In genomic region chr16:49050607-49051006, GRCh38 we compare ENCODE assay signal across 17 cellular contexts.
"Had no signal": no experiment of that assay in that cellular context is flagged by ENCODE, and none has a peak within 500 bp of the region (broad histone marks: within the 10 kb centered on the region; RNA-seq: fewer than 3 reads in every experiment).

No MANE protein-coding gene starts in this region.

- H3K27me3 Mint-ChIP-seq: activated CD8-positive, alpha-beta T cell treated with anti-CD3 and anti-CD28 coated beads for 36 hours; activated naive CD8-positive, alpha-beta T cell treated with anti-CD3 and anti-CD28 coated beads, Interleukin-2, amount 10 ng/mL, durations not matched to agents 7 days and 5 days had no signal

- H3K27me3 ChIP-seq: neutrophil had no signal

- H3K9me3 ChIP-seq: neutrophil had no signal

- ATAC-seq: activated CD8-positive, alpha-beta T cell treated with anti-CD3 and anti-CD28 coated beads for 36 hours; activated T-cell treated with anti-CD3 and anti-CD28 coated beads, Interleukin-2, amount 50 U/mL, for 72 hours had no signal

- H3K9me3 Mint-ChIP-seq: activated CD8-positive, alpha-beta T cell treated with anti-CD3 and anti-CD28 coated beads for 36 hours; endodermal cell; type B pancreatic cell had no signal

- H3K27ac Mint-ChIP-seq: activated CD8-positive, alpha-beta T cell treated with anti-CD3 and anti-CD28 coated beads for 36 hours; activated naive CD8-positive, alpha-beta T cell treated with anti-CD3 and anti-CD28 coated beads, Interleukin-2, amount 10 ng/mL, durations not matched to agents 7 days and 5 days; activated T-cell treated with anti-CD3 and anti-CD28 coated beads, Interleukin-2, amount 50 U/mL, for 72 hours; endodermal cell; naive B cell; type B pancreatic cell had no signal

- H3K36me3 Mint-ChIP-seq: activated naive CD8-positive, alpha-beta T cell treated with anti-CD3 and anti-CD28 coated beads, Interleukin-2, amount 10 ng/mL, durations not matched to agents 7 days and 5 days; naive B cell; type B pancreatic cell had no signal

- H3K4me3 Mint-ChIP-seq: activated CD8-positive, alpha-beta T cell treated with anti-CD3 and anti-CD28 coated beads for 36 hours; activated naive CD8-positive, alpha-beta T cell treated with anti-CD3 and anti-CD28 coated beads, Interleukin-2, amount 10 ng/mL, durations not matched to agents 7 days and 5 days; activated T-cell treated with anti-CD3 and anti-CD28 coated beads, Interleukin-2, amount 50 U/mL, for 72 hours; endodermal cell; naive B cell; type B pancreatic cell had no signal

- H3K36me3 ChIP-seq: neutrophil had no signal

- H3K27ac ChIP-seq: neutrophil had no signal

- H3K4me1 Mint-ChIP-seq: activated naive CD8-positive, alpha-beta T cell treated with anti-CD3 and anti-CD28 coated beads, Interleukin-2, amount 10 ng/mL, durations not matched to agents 7 days and 5 days; endodermal cell had no signal

- DNase-seq: activated CD4-positive, alpha-beta T cell treated with anti-CD3 and anti-CD28 coated beads for 4 hours; activated CD8-positive, alpha-beta memory T cell treated with anti-CD3 and anti-CD28 coated beads, Interleukin-2, amount 50 U/mL, for 4 hours; activated CD8-positive, alpha-beta T cell treated with anti-CD3 and anti-CD28 coated beads for 36 hours; activated naive CD8-positive, alpha-beta T cell treated with anti-CD3 and anti-CD28 coated beads, Interleukin-2, amount 10 ng/mL, durations not matched to agents 7 days and 5 days; activated T-cell treated with anti-CD3 and anti-CD28 coated beads, Interleukin-2, amount 50 U/mL, for 72 hours; anterior cingulate cortex; endodermal cell; foreskin fibroblast; midbrain; naive B cell; stimulated activated CD4-positive, alpha-beta T cell treated with anti-CD3 and anti-CD28 coated beads, Interleukin-12 subunit alpha, Interleukin-12 subunit beta, amount 100 ng/mL, for 4 hours; stimulated activated naive CD4-positive, alpha-beta T cell; substantia nigra; SW 1271; T-helper 9 cell had no signal
